In genomic region chr16:47499700-47500264, GRCh38 we compare ENCODE assay signal across 2 cellular contexts.
TF ChIP-seq lines count a peak whose summit lies in the region.

No MANE protein-coding gene starts in this region.

TF ChIP-seq in K562, 482 proteins besides CTCF, POLR2A, EP300 and RAD21:
- TF ChIP-seq, protein P1, sequence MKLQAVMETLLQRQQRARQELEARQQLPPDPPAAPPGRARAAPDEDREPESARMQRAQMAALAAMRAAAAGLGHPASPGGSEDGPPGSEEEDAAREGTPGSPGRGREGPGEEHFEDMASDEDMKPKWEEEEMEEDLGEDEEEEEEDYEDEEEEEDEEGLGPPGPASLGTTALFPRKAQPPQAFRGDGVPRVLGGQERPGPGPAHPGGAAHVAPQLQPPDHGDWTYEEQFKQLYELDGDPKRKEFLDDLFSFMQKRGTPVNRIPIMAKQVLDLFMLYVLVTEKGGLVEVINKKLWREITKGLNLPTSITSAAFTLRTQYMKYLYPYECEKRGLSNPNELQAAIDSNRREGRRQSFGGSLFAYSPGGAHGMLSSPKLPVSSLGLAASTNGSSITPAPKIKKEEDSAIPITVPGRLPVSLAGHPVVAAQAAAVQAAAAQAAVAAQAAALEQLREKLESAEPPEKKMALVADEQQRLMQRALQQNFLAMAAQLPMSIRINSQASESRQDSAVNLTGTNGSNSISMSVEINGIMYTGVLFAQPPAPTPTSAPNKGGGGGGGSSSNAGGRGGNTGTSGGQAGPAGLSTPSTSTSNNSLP (IDR thresholded peaks at IDR 0.05; ENCODE audit: borderline replicate concordance, low read depth, low read length), result no peak
- TF ChIP-seq ZNF316 (IDR thresholded peaks at IDR 0.05), result peak; percentile 26

TF ChIP-seq in HepG2, 621 proteins besides CTCF, POLR2A, EP300 and RAD21 (continues in another document):
- TF ChIP-seq ARID2 (CRISPR knock-in tag; IDR thresholded peaks at IDR 0.05; ENCODE audit: borderline replicate concordance) (peak; percentile 85; the same call in 1 of the 2 replicates), TARDBP (CRISPR knock-in tag; IDR thresholded peaks at IDR 0.05) (peak; percentile 79), MLLT10 (CRISPR knock-in tag; IDR thresholded peaks at IDR 0.05) (no peak), TMF1 (CRISPR knock-in tag; IDR thresholded peaks at IDR 0.05; ENCODE audit: low read depth) (no peak), GZF1 (CRISPR knock-in tag; IDR thresholded peaks at IDR 0.05) (0 out of 2 replicates have a peak, but pooled peaks have one; percentile 37), ZBTB8A (CRISPR knock-in tag; IDR thresholded peaks at IDR 0.05; ENCODE audit: borderline replicate concordance, low read depth) (no peak), ELF4 (CRISPR knock-in tag; IDR thresholded peaks at IDR 0.05; ENCODE audit: borderline replicate concordance) (no peak), MBNL3 (CRISPR knock-in tag; conservative IDR thresholded peaks at IDR 0.05) (no peak), MLXIP (CRISPR knock-in tag; IDR thresholded peaks at IDR 0.05; ENCODE audit: borderline replicate concordance) (no peak), ZNF713 (CRISPR knock-in tag; IDR thresholded peaks at IDR 0.05) (0 out of 2 replicates have a peak, but pooled peaks have one; percentile 45), ATAD3A (CRISPR knock-in tag; IDR thresholded peaks at IDR 0.05) (no peak), TBP (CRISPR knock-in tag; IDR thresholded peaks at IDR 0.05) (no peak), EED (CRISPR knock-in tag; IDR thresholded peaks at IDR 0.05) (no peak), MIER3 (CRISPR knock-in tag; IDR thresholded peaks at IDR 0.05; ENCODE audit: borderline replicate concordance) (peak; percentile 87; the same call in 1 of the 2 replicates), ZNF468 (CRISPR knock-in tag; IDR thresholded peaks at IDR 0.05) (no peak), ZFP62 (CRISPR knock-in tag; IDR thresholded peaks at IDR 0.05) (no peak), ZNF746 (CRISPR knock-in tag; IDR thresholded peaks at IDR 0.05) (0 out of 2 replicates have a peak, but pooled peaks have one; percentile 42), ZNF180 (CRISPR knock-in tag; IDR thresholded peaks at IDR 0.05; ENCODE audit: borderline replicate concordance, low read depth) (no peak), SMARCE1 (IDR thresholded peaks at IDR 0.05; ENCODE audit: borderline replicate concordance) (no peak), GATAD2A (CRISPR knock-in tag; IDR thresholded peaks at IDR 0.05) (peak; percentile 94), DMTF1 (CRISPR knock-in tag; IDR thresholded peaks at IDR 0.05) (no peak), SP4 (CRISPR knock-in tag; IDR thresholded peaks at IDR 0.05) (0 out of 2 replicates have a peak, but pooled peaks have one; percentile 37), ETV5 (CRISPR knock-in tag; IDR thresholded peaks at IDR 0.05; ENCODE audit: borderline replicate concordance) (peak; percentile 74; the same call in 1 of the 2 replicates), ELF1 (CRISPR knock-in tag; IDR thresholded peaks at IDR 0.05) (peak; percentile 54; the same call in 1 of the 2 replicates), ZNF20 (CRISPR knock-in tag; IDR thresholded peaks at IDR 0.05) (no peak), PCBP2 (optimal IDR thresholded peaks at IDR 0.05; ENCODE audit: low read depth, low read length, poor library complexity, severe bottlenecking) (no peak), ZNF432 (CRISPR knock-in tag; IDR thresholded peaks at IDR 0.05; ENCODE audit: borderline replicate concordance) (no peak), KLF16 (CRISPR knock-in tag; IDR thresholded peaks at IDR 0.05) (peak in 1 of 2 experiments; percentile 57; a peak in 2 of 4 replicates), ZNF225 (CRISPR knock-in tag; IDR thresholded peaks at IDR 0.05) (no peak), CREB1 (IDR thresholded peaks at IDR 0.05) (no peak), CREB1 (CRISPR knock-in tag; IDR thresholded peaks at IDR 0.05) (no peak), CENPX (CRISPR knock-in tag; IDR thresholded peaks at IDR 0.05) (no peak), ZNF460 (CRISPR knock-in tag; IDR thresholded peaks at IDR 0.05; ENCODE audit: borderline replicate concordance) (no peak), ZNF616 (CRISPR knock-in tag; IDR thresholded peaks at IDR 0.05; ENCODE audit: low read depth) (no peak), ZNF138 (CRISPR knock-in tag; IDR thresholded peaks at IDR 0.05; ENCODE audit: low read depth) (no peak), HOXA7 (CRISPR knock-in tag; IDR thresholded peaks at IDR 0.05) (no peak), KDM3A (CRISPR knock-in tag; IDR thresholded peaks at IDR 0.05; ENCODE audit: low read depth) (no peak), MEIS2 (CRISPR knock-in tag; IDR thresholded peaks at IDR 0.05) (peak; percentile 33; the same call in 1 of the 2 replicates), ZSCAN20 (CRISPR knock-in tag; IDR thresholded peaks at IDR 0.05; ENCODE audit: borderline replicate concordance) (no peak), NPAS2 (CRISPR knock-in tag; IDR thresholded peaks at IDR 0.05; ENCODE audit: borderline replicate concordance) (no peak), KIAA2018 (CRISPR knock-in tag; IDR thresholded peaks at IDR 0.05; ENCODE audit: borderline replicate concordance) (no peak), ZNF501 (CRISPR knock-in tag; IDR thresholded peaks at IDR 0.05) (peak; percentile 88), CBX2 (IDR thresholded peaks at IDR 0.05; ENCODE audit: low read depth, low read length) (no peak), CBX2 (CRISPR knock-in tag; IDR thresholded peaks at IDR 0.05; ENCODE audit: low read depth) (no peak)
- TF ChIP-seq, protein P2, sequence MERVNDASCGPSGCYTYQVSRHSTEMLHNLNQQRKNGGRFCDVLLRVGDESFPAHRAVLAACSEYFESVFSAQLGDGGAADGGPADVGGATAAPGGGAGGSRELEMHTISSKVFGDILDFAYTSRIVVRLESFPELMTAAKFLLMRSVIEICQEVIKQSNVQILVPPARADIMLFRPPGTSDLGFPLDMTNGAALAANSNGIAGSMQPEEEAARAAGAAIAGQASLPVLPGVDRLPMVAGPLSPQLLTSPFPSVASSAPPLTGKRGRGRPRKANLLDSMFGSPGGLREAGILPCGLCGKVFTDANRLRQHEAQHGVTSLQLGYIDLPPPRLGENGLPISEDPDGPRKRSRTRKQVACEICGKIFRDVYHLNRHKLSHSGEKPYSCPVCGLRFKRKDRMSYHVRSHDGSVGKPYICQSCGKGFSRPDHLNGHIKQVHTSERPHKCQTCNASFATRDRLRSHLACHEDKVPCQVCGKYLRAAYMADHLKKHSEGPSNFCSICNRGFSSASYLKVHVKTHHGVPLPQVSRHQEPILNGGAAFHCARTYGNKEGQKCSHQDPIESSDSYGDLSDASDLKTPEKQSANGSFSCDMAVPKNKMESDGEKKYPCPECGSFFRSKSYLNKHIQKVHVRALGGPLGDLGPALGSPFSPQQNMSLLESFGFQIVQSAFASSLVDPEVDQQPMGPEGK (CRISPR knock-in tag; IDR thresholded peaks at IDR 0.05), result peak; percentile 45; the same call in 1 of the 2 replicates
- TF ChIP-seq, protein P3, sequence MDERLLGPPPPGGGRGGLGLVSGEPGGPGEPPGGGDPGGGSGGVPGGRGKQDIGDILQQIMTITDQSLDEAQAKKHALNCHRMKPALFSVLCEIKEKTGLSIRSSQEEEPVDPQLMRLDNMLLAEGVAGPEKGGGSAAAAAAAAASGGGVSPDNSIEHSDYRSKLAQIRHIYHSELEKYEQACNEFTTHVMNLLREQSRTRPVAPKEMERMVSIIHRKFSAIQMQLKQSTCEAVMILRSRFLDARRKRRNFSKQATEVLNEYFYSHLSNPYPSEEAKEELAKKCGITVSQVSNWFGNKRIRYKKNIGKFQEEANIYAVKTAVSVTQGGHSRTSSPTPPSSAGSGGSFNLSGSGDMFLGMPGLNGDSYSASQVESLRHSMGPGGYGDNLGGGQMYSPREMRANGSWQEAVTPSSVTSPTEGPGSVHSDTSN (CRISPR knock-in tag; IDR thresholded peaks at IDR 0.05), result no peak
